8 cellular contexts compared by ENCODE assay signal in the genomic region with DNA sequence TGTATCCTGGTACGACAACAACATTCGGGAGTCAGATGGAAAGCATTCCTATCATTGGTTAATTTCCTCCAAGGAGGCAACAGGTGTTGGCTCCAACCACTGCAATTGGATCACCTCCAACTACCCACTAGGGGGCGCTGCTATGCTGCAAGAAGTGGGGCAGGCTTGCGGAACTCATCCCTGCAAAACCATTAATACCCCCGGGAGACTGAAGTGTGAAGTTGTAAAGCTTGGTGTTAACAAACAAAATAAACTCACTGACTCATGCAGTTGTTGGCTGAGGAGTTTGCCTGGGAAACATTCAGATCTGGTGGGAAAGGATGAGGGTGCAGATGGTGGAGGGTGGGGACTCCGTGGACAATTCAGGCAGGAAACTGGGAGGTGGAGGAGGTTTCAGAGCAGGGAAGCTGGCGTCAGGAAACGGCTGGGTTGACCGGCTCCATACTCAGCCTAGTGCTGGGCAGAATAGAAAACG.
A peak's percentile ranks its signal among the peaks of the same experiment; 100 is the strongest.
DNase-seq lines count a peak whose midpoint lies in the region; ATAC-seq, FAIRE-seq and TF ChIP-seq lines count a peak whose summit lies in the region.

No MANE protein-coding gene starts in this region.

- H3K23ac ChIP-seq in IMR-90 (ENCODE audit: low read depth, low read length) = no peak overlapping the region

- H3K27me3 ChIP-seq in IMR-90 (ENCODE audit: control insufficient read depth, insufficient read depth, low read length) = no peaks in the 10 kb centered on the region; the same call in 1 of the 2 replicates
- peaks cover 19% of the 10 kb centered on the region for H3K27me3 ChIP-seq in adrenal gland
- H3K27me3 ChIP-seq in left ventricle myocardium inferior (ENCODE audit: low read depth) = peaks cover 80% of the 10 kb centered on the region

- CTCF ChIA-PET in IMR-90 (lab: Yijun Ruan, JAX) = interaction anchor here (0.6 to 1.7 kb wide), 7 partner anchors 12 to 1258 kb away, joined by 3 to 4 read pairs (median 3); no protein-coding TSS in a partner anchor

- H3K4ac ChIP-seq in IMR-90 (ENCODE audit: low read depth, low read length) = no peak overlapping the region

- dilution Hi-C loops in IMR-90 (cut with HindIII; ENCODE audit: low sequenced_read_pairs, unreplicated experiment) = no loop called here

- FAIRE-seq in RCC 7860 (lab: Jason Lieb, UNC) = no peak

- H4K5ac ChIP-seq in IMR-90 (ENCODE audit: low read depth, low read length) = no peak overlapping the region

- no peak overlapping the region for H3K56ac ChIP-seq in IMR-90 (ENCODE audit: extremely low read depth, insufficient read depth, low read length)

- no peak overlapping the region for H2BK20ac ChIP-seq in IMR-90 (ENCODE audit: low read depth, low read length)

- H2AK9ac ChIP-seq in IMR-90 (replicated peaks; ENCODE audit: low read depth, low read length, poor library complexity) = no peak overlapping the region

- no peaks in the 10 kb centered on the region for H3K79me1 ChIP-seq in IMR-90 (ENCODE audit: low read depth in 1 of 2, low read length in 2 of 2)

- no peak overlapping the region for H4K91ac ChIP-seq in IMR-90 (ENCODE audit: insufficient read depth, low read depth, low read length)

- H4K8ac ChIP-seq in IMR-90 (ENCODE audit: low read depth in 2 of 2, low read length in 2 of 2) = no peak overlapping the region

- H3K4me2 ChIP-seq in IMR-90 (ENCODE audit: low read depth, low read length) = no peak overlapping the region

- H3K27ac ChIP-seq in IMR-90 (ENCODE audit: insufficient read depth, low read length) (no peak overlapping the region), adrenal gland (no peak overlapping the region), left ventricle myocardium inferior (replicated peaks) (peak overlapping the region; percentile 47)

- WGBS in IMR-90 (ENCODE audit: extremely low coverage in 2 of 2, insufficient read length in 1 of 2), 2 experiments = 2% methylated on average over 7 of the region's 10 CpGs; no CpG with 5 or more reads in 1 of the 2 experiments
- 2 to 4% (median 3%) methylated on average over 7 to 10 of the region's 10 CpGs for WGBS in adrenal gland, 4 donors

- POLR2A ChIA-PET in IMR-90 (lab: Charles Lee; ENCODE audit: unreplicated experiment) = no interaction called here

- no peak for TF ChIP-seq POLR2A in IMR-90 (IDR thresholded peaks at IDR 0.05; ENCODE audit: low read depth, low read length)
- no peak for TF ChIP-seq POLR2A in adrenal gland (IDR thresholded peaks at IDR 0.05)

- H3K9me3 ChIP-seq in IMR-90 (ENCODE audit: control insufficient read depth, insufficient read depth, low read length) (no peaks in the 10 kb centered on the region), adrenal gland (replicated peaks in 1 of 3) (no peaks in the 10 kb centered on the region), left ventricle myocardium inferior (replicated peaks) (peaks cover 8% of the 10 kb centered on the region)

- H3K36me3 ChIP-seq in IMR-90 (ENCODE audit: control insufficient read depth, insufficient read depth, low read length) (no peaks in the 10 kb centered on the region), adrenal gland (replicated peaks in 1 of 2) (no peaks in the 10 kb centered on the region), left ventricle myocardium inferior (no peaks in the 10 kb centered on the region)

- intact Hi-C loops in IMR-90 (cut with micrococcal nuclease) = loop anchor here (1.0 kb wide), 2 partner anchors 161 to 535 kb away; no protein-coding TSS in a partner anchor
- intact Hi-C loops in adrenal gland (cut with DNase I) = loop anchor here in 1 of 2 donors (5.0 to 10.0 kb wide), 2 partner anchors 163 to 526 kb away; no protein-coding TSS in a partner anchor
- intact Hi-C loops in left ventricle myocardium inferior (cut with micrococcal nuclease) = loop anchor here (5.0 kb wide), 1 partner anchor 538 kb away; no protein-coding TSS in a partner anchor

- no peak overlapping the region for H3K9ac ChIP-seq in IMR-90 (ENCODE audit: low read depth, low read length)

- H2AFZ ChIP-seq in IMR-90 (replicated peaks; ENCODE audit: low read length, poor library complexity) = peak overlapping the region; percentile 2

- no peaks in the 10 kb centered on the region for H4K20me1 ChIP-seq in IMR-90 (ENCODE audit: insufficient read depth, low read length)

- DNase-seq in DMS 273 treated with DMSO at 0.1 percent for 48 hours (lab: John Stamatoyannopoulos, UW) (peak; percentile 14), IMR-90 (peak; percentile 56), RCC 7860 (ENCODE audit: low spot score) (peak; percentile 9), adrenal gland (peak; percentile 43 to 87 (median 73)), left ventricle myocardium inferior (peak; percentile 68), renal cortical epithelial cell (ENCODE audit: low read depth) (peak; percentile 86)

- H2AK5ac ChIP-seq in IMR-90 (ENCODE audit: low read depth, low read length) = no peak overlapping the region

- no TSS peak for BruUV-seq in IMR-90 (replicated peaks; lab: Mats Ljungman, UMichigan)

- ATAC-seq in IMR-90 (ENCODE audit: low read depth) = peak; percentile 62
- no peak for ATAC-seq in HG02938 (IDR thresholded peaks at IDR 0.05; ENCODE audit: unreplicated experiment)
- ATAC-seq in GM19463 (IDR thresholded peaks at IDR 0.05; ENCODE audit: unreplicated experiment) = no peak

- TF ChIP-seq RAD21 in IMR-90 (IDR thresholded peaks at IDR 0.05; ENCODE audit: low read length) = peak; percentile 70

- H3K18ac ChIP-seq in IMR-90 (ENCODE audit: low read depth, low read length) = no peak overlapping the region

- TF ChIP-seq CTCF in IMR-90 (conservative IDR thresholded peaks at IDR 0.05; ENCODE audit: low read depth, low read length) = peak; percentile 70
- TF ChIP-seq CTCF in adrenal gland (IDR thresholded peaks at IDR 0.05) = peak; percentile 61 to 84 (median 80)
- TF ChIP-seq CTCF in left ventricle myocardium inferior (IDR thresholded peaks at IDR 0.05; ENCODE audit: borderline replicate concordance) = peak; percentile 91

- H2BK120ac ChIP-seq in IMR-90 (ENCODE audit: low read depth, low read length) = no peak overlapping the region

- no peaks in the 10 kb centered on the region; the same call in 1 of the 2 replicates for H3K9me1 ChIP-seq in IMR-90 (ENCODE audit: insufficient read depth, low read length)

- H3K14ac ChIP-seq in IMR-90 (replicated peaks; ENCODE audit: low read depth, low read length) = no peak overlapping the region

- no peak overlapping the region for H2BK15ac ChIP-seq in IMR-90 (ENCODE audit: low read depth, low read length)

- in situ Hi-C loops in IMR-90 (cut with MboI; ENCODE audit: low sequenced_read_pairs) = loop anchor here (10.0 kb wide), 1 partner anchor 536 kb away; no protein-coding TSS in a partner anchor

- H3K4me3 ChIP-seq in IMR-90 (ENCODE audit: insufficient read depth, low read depth, low read length) = no peak overlapping the region
- H3K4me3 ChIP-seq in adrenal gland = no peak overlapping the region
- no peak overlapping the region for H3K4me3 ChIP-seq in left ventricle myocardium inferior

- H3K4me1 ChIP-seq in IMR-90 (ENCODE audit: control insufficient read depth, insufficient read depth, low read length) (no peaks in the 10 kb centered on the region), adrenal gland (replicated peaks in 1 of 2) (no peaks in the 10 kb centered on the region), left ventricle myocardium inferior (peaks cover 17% of the 10 kb centered on the region)

- no peak overlapping the region for H2BK5ac ChIP-seq in IMR-90 (ENCODE audit: low read depth, low read length, poor library complexity, severe bottlenecking)

TF ChIP-seq in IMR-90, 13 proteins besides CTCF, POLR2A, EP300 and RAD21:
- TF ChIP-seq CHD1 (IDR thresholded peaks at IDR 0.05; ENCODE audit: low read depth, low read length) (no peak), RFX5 (IDR thresholded peaks at IDR 0.05; ENCODE audit: low read depth, low read length) (no peak), MAFK (IDR thresholded peaks at IDR 0.05; ENCODE audit: low read depth, low read length) (no peak), FOS (IDR thresholded peaks at IDR 0.05; ENCODE audit: low read depth, low read length) (no peak), SMC3 (IDR thresholded peaks at IDR 0.05; ENCODE audit: low read depth, low read length) (peak; percentile 53), MAZ (IDR thresholded peaks at IDR 0.05; ENCODE audit: borderline replicate concordance, low read depth, low read length) (no peak)
- TF ChIP-seq, protein P1, sequence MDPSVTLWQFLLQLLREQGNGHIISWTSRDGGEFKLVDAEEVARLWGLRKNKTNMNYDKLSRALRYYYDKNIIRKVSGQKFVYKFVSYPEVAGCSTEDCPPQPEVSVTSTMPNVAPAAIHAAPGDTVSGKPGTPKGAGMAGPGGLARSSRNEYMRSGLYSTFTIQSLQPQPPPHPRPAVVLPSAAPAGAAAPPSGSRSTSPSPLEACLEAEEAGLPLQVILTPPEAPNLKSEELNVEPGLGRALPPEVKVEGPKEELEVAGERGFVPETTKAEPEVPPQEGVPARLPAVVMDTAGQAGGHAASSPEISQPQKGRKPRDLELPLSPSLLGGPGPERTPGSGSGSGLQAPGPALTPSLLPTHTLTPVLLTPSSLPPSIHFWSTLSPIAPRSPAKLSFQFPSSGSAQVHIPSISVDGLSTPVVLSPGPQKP (IDR thresholded peaks at IDR 0.05; ENCODE audit: borderline replicate concordance, low read depth, low read length) = no peak
- TF ChIP-seq, protein P2, sequence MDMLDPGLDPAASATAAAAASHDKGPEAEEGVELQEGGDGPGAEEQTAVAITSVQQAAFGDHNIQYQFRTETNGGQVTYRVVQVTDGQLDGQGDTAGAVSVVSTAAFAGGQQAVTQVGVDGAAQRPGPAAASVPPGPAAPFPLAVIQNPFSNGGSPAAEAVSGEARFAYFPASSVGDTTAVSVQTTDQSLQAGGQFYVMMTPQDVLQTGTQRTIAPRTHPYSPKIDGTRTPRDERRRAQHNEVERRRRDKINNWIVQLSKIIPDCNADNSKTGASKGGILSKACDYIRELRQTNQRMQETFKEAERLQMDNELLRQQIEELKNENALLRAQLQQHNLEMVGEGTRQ (IDR thresholded peaks at IDR 0.05; ENCODE audit: low read depth, low read length) = no peak

Comparison
In these comparisons a context has a peak if more than half of its experiments do, and no peak if none do; other contexts are left out.
1. DNase-seq: peak in every context shown above with its lines; median percentile 86 in renal cortical epithelial cell; 73 in adrenal gland; 68 in left ventricle myocardium inferior; 56 in IMR-90; 14 in DMS 273 treated with DMSO at 0.1 percent for 48 hours; 9 in RCC 7860.